ENCODE assay signal across 8 cellular contexts in the genomic region with DNA sequence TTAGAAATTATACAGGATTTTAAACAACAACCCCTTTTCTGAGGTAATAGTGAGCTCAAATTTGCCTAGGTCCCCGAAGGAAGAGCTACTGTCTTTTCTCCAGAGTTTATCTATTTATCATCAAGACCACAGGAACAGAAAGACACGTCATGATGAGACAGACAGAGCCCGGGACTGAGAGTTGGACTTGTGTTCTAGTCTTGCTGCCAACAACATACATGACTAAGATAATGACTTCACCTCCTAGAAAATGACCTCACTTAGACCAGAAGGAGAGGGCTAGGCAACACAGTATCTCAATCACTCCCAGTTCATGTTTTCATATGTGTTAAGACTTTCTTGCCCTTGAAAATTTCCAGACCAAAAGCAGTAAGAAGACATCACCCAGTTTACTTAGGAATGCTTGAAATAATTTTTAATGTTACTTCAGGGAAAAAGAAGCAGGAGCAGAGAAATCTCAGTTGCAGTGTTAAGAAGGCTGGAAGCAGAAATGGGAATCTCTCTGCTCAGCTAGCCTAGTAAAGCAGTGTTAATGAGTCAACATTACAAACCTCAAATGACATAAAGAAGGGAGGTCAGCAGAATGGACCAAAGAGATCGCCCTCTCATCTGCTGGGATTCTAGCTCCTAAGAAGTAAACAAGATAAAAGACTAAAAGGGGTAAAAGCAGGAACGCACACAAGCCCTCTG. TPM values are rescaled to one million over a fixed set of nuclear protein-coding genes. Genes with fewer than 3 reads are reported as not detected.
A peak's percentile ranks its signal among the peaks of the same experiment; 100 is the strongest.
DNase-seq lines count a peak whose midpoint lies in the region; ATAC-seq and TF ChIP-seq lines count a peak whose summit lies in the region.

No MANE protein-coding gene starts in this region.

- DNase-seq in AG08396 (ENCODE audit: low spot score): peak; percentile 56
- peak; percentile 97 for DNase-seq in M059J (ENCODE audit: low read depth)
- DNase-seq in colonic mucosa: no peak
- no peak for DNase-seq in activated naive CD4-positive, alpha-beta T cell treated with anti-CD3 and anti-CD28 coated beads for 36 hours
- DNase-seq in T-helper 2 cell treated with Interferon-gamma antibody and Interleukin-4, amounts not matched to agents 5 μg/mL and 100 μg/mL, for 36 hours (ENCODE audit: low spot score): no peak

- H3K36me3 ChIP-seq in colonic mucosa (no peaks in the 10 kb centered on the region), muscle layer of duodenum (ENCODE audit: control insufficient read depth in 1 of 2, insufficient read depth in 2 of 2, low read length in 2 of 2) (peaks cover 0 to 5% of the 10 kb centered on the region in 2 donors)

- H3K27ac ChIP-seq in colonic mucosa (peak overlapping the region; percentile 5), muscle layer of duodenum (ENCODE audit: low read length) (peak overlapping the region; percentile 72)

- intact Hi-C loops in colonic mucosa (cut with DNase I): no loop called here
- intact Hi-C loops in activated naive CD4-positive, alpha-beta T cell treated with anti-CD3 and anti-CD28 coated beads for 36 hours (cut with micrococcal nuclease): no loop called here

- H3K4me3 Mint-ChIP-seq in activated naive CD4-positive, alpha-beta T cell treated with anti-CD3 and anti-CD28 coated beads for 36 hours: no peak overlapping the region
- H3K4me3 Mint-ChIP-seq in T-helper 2 cell treated with Interferon-gamma antibody and Interleukin-4, amounts not matched to agents 5 μg/mL and 100 μg/mL, for 36 hours: no peak overlapping the region

- no peaks in the 10 kb centered on the region for H3K4me1 ChIP-seq in colonic mucosa
- peaks cover 10 to 51% of the 10 kb centered on the region in 2 donors for H3K4me1 ChIP-seq in muscle layer of duodenum (ENCODE audit: control insufficient read depth in 1 of 2, insufficient read depth in 2 of 2, low read length in 2 of 2)

- H3K27me3 Mint-ChIP-seq in activated naive CD4-positive, alpha-beta T cell treated with anti-CD3 and anti-CD28 coated beads for 36 hours (ENCODE audit: low read depth): peaks cover 2% of the 10 kb centered on the region
- no peaks in the 10 kb centered on the region for H3K27me3 Mint-ChIP-seq in T-helper 2 cell treated with Interferon-gamma antibody and Interleukin-4, amounts not matched to agents 5 μg/mL and 100 μg/mL, for 36 hours (ENCODE audit: low read depth)

- no peak overlapping the region for H3K9ac ChIP-seq in colonic mucosa (ENCODE audit: low read depth in 2 of 2, low read length in 2 of 2)

- H3K4me3 ChIP-seq in colonic mucosa (no peak overlapping the region), muscle layer of duodenum (ENCODE audit: low read depth in 1 of 2, low read length in 2 of 2) (no peak overlapping the region)

- H3K4me1 Mint-ChIP-seq in activated naive CD4-positive, alpha-beta T cell treated with anti-CD3 and anti-CD28 coated beads for 36 hours (ENCODE audit: low read depth): no peaks in the 10 kb centered on the region
- H3K4me1 Mint-ChIP-seq in T-helper 2 cell treated with Interferon-gamma antibody and Interleukin-4, amounts not matched to agents 5 μg/mL and 100 μg/mL, for 36 hours (ENCODE audit: low read depth): no peaks in the 10 kb centered on the region

- CTCF ChIA-PET in activated naive CD4-positive, alpha-beta T cell treated with anti-CD3 and anti-CD28 coated beads for 36 hours (lab: Charles Lee): no interaction called here

- H3K36me3 Mint-ChIP-seq in activated naive CD4-positive, alpha-beta T cell treated with anti-CD3 and anti-CD28 coated beads for 36 hours (ENCODE audit: low read depth): no peaks in the 10 kb centered on the region
- no peaks in the 10 kb centered on the region for H3K36me3 Mint-ChIP-seq in T-helper 2 cell treated with Interferon-gamma antibody and Interleukin-4, amounts not matched to agents 5 μg/mL and 100 μg/mL, for 36 hours (ENCODE audit: low read depth)

- H3K9me3 ChIP-seq in colonic mucosa (no peaks in the 10 kb centered on the region), muscle layer of duodenum (ENCODE audit: control insufficient read depth in 1 of 2, low read length in 2 of 2) (no peaks in the 10 kb centered on the region)

- H3K27me3 ChIP-seq in colonic mucosa (no peaks in the 10 kb centered on the region), muscle layer of duodenum (ENCODE audit: low read depth, low read length) (no peaks in the 10 kb centered on the region)

- no peak overlapping the region for H3K27ac Mint-ChIP-seq in activated naive CD4-positive, alpha-beta T cell treated with anti-CD3 and anti-CD28 coated beads for 36 hours
- no peak overlapping the region for H3K27ac Mint-ChIP-seq in T-helper 2 cell treated with Interferon-gamma antibody and Interleukin-4, amounts not matched to agents 5 μg/mL and 100 μg/mL, for 36 hours

- ATAC-seq in GM18907 (IDR thresholded peaks at IDR 0.05; ENCODE audit: unreplicated experiment) (no peak), GM18505 (IDR thresholded peaks at IDR 0.05; ENCODE audit: unreplicated experiment) (no peak)

- no peak for TF ChIP-seq POLR2A in GM18505 (IDR thresholded peaks at IDR 0.05; ENCODE audit: borderline replicate concordance, extremely low read depth, insufficient read depth, insufficient read length)

- H3K9me3 Mint-ChIP-seq in activated naive CD4-positive, alpha-beta T cell treated with anti-CD3 and anti-CD28 coated beads for 36 hours: no peaks in the 10 kb centered on the region
- H3K9me3 Mint-ChIP-seq in T-helper 2 cell treated with Interferon-gamma antibody and Interleukin-4, amounts not matched to agents 5 μg/mL and 100 μg/mL, for 36 hours: no peaks in the 10 kb centered on the region

- no peak for TF ChIP-seq CTCF in colonic mucosa (IDR thresholded peaks at IDR 0.05)

RNA-seq across cellular contexts. Expression of a gene that starts 24.9 kb away (rescaled TPM):
- total RNA-seq in M059J (2014; rRNA removed; shearing (Covaris generic)): 88.7 and 162 TPM in 2 replicates
- total RNA-seq in colonic mucosa: 1 to 10 TPM; 3.9 to 8.3 TPM
- total RNA-seq in activated naive CD4-positive, alpha-beta T cell treated with anti-CD3 and anti-CD28 coated beads for 36 hours: not detected

Comparison
In these comparisons a context has a peak if more than half of its experiments do, and no peak if none do; other contexts are left out.
1. DNase-seq: peak in AG08396 (single experiment) and M059J (single experiment); none in colonic mucosa (single experiment), activated naive CD4-positive, alpha-beta T cell treated with anti-CD3 and anti-CD28 coated beads for 36 hours (single experiment) and T-helper 2 cell treated with Interferon-gamma antibody and Interleukin-4, amounts not matched to agents 5 μg/mL and 100 μg/mL, for 36 hours (single experiment).